ENCODE assay signal across 34 cellular contexts in the genomic region with DNA sequence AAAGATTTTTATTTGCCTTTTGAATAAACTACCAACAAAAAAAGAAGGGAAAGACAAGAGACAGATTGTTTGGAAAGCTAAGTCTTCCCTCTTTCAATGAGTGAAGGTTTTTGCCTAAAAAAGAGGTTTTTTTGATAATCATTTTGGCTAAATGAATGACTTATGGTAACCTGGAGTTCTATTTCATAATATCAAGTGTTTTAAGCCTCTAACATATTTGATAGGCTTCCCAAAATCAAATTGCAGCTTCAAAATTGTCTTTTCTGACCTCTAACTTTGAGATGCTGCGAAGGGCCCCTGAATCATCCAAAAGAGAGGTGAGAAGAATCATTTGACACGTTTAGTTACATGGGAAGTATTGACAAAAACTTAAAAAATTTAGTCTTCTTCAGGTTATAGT.
"Had no signal": no experiment of that assay in that cellular context is flagged by ENCODE, and none has a peak within 500 bp of the region (broad histone marks: within the 10 kb centered on the region; RNA-seq: fewer than 3 reads in every experiment).

No MANE protein-coding gene starts in this region.

- DNase-seq: Karpas-422, Kasumi-1, MG63, MM.1S, MV-4-11, NCI-H1048, NCI-H1092, NCI-H1092 treated with DMSO at 0.1 percent for 48 hours, NCI-H1105, NCI-H1105 treated with DMSO at 0.1 percent for 48 hours, NCI-H1417, NCI-H1417 treated with DMSO at 0.1 percent for 48 hours, NCI-H1436, NCI-H1436 treated with DMSO at 0.1 percent for 48 hours, NCI-H146, NCI-H1694, NCI-H1694 treated with DMSO at 0.1 percent for 48 hours, NCI-H187, NCI-H187 treated with DMSO at 0.1 percent for 48 hours, NCI-H1930, NCI-H2029, NCI-H2029 treated with DMSO at 0.1 percent for 48 hours, NCI-H2081, NCI-H2081 treated with DMSO at 0.1 percent for 48 hours, NCI-H2107, NCI-H2171, NCI-H2171 treated with DMSO at 0.1 percent for 48 hours, NCI-H2227 treated with DMSO at 0.1 percent for 48 hours, NCI-H226, NCI-H345, NCI-H446, NCI-H446 treated with DMSO at 0.1 percent for 48 hours, NCI-H510A, NCI-H510A treated with DMSO at 0.1 percent for 48 hours had no signal

- H3K36me3 ChIP-seq: MG63 had no signal

- H3K27me3 ChIP-seq: MG63 had no signal

- H3K4me3 ChIP-seq: MG63 had no signal
